8 cellular contexts compared by ENCODE assay signal in the genomic region with DNA sequence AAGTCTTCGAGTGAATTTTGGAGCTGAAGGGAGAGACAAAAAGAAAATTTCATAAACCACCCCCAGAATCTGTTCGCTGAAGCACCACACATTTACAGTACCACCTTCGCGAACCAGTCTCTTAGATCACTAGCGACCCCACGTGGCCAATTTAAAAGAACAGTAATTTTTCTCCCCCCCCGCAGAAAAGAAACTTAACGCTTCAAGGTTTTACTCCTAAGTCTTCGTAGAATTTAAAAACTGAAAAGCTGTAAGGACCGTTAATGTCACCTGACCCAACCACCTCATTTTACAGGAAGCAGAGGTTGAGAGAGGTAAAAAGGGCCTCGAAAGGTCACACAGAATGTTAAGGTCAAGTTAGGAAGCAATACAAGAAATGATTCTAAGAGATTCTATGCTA.
DNase-seq lines count a peak whose midpoint lies in the region; ATAC-seq, FAIRE-seq and TF ChIP-seq lines count a peak whose summit lies in the region.

No MANE protein-coding gene starts in this region.

- H3K27me3 ChIP-seq in body of pancreas = no peaks in the 10 kb centered on the region

- in situ Hi-C loops in Caki2 (cut with HindIII; ENCODE audit: low pct_unique_long_range_greater_than_20kb, low sequenced_read_pairs) = no loop called here

- DNase-seq in Caki2 (ENCODE audit: low read depth) = peak; percentile 7
- DNase-seq in T-helper 1 cell = peak in 3 of 5 donors; percentile 12 to 35 (median 17)
- DNase-seq in body of pancreas = peak; percentile 13 to 28 (median 24)
- no peak for DNase-seq in kidney
- DNase-seq in stimulated activated CD4-positive, alpha-beta T cell treated with anti-CD3 and anti-CD28 coated beads, TNF-alpha, amount 100 ng/mL, for 4 hours (ENCODE audit: low read depth in 3 of 3) = peak in 2 of 3 experiments; percentile 15 to 31
- no peak for DNase-seq in GM12892 (ENCODE audit: insufficient read length)
- DNase-seq in GDM1 (lab: John Stamatoyannopoulos, UW) = no peak

- H3K36me3 ChIP-seq in body of pancreas (replicated peaks in 1 of 2; ENCODE audit: insufficient read depth in 1 of 2, low read depth in 2 of 2) = no peaks in the 10 kb centered on the region
- H3K36me3 ChIP-seq in kidney (ENCODE audit: control insufficient read depth in 1 of 2, insufficient read depth in 2 of 2, low read length in 2 of 2) = no peaks in the 10 kb centered on the region

- H3K27ac ChIP-seq in body of pancreas (no peak overlapping the region), kidney (ENCODE audit: low read depth in 2 of 2, low read length in 2 of 2) (no peak overlapping the region)

- TF ChIP-seq POLR2A in body of pancreas (IDR thresholded peaks at IDR 0.05) (no peak), GM12892 (IDR thresholded peaks at IDR 0.05; ENCODE audit: low read depth, low read length) (no peak)

- H3K4me1 ChIP-seq in body of pancreas (no peaks in the 10 kb centered on the region), kidney (ENCODE audit: control insufficient read depth in 1 of 2, insufficient read depth in 1 of 2, low read depth in 1 of 2, low read length in 2 of 2) (peaks cover 0 to 3% of the 10 kb centered on the region in 2 donors)

- 8 to 10% methylated on average over 11 of the region's 11 CpGs for WGBS in body of pancreas, 2 donors

- TF ChIP-seq CTCF in body of pancreas (IDR thresholded peaks at IDR 0.05) (peak in 6 of 7 experiments; percentile 8 to 52 (median 42)), kidney (IDR thresholded peaks at IDR 0.05; ENCODE audit: borderline replicate concordance, extremely low read depth, insufficient read depth) (peak; percentile 65)

- intact Hi-C loops in body of pancreas (cut with DNase I) = no loop called here
- intact Hi-C loops in kidney (cut with DNase I) = no loop called here

- H3K9ac ChIP-seq in kidney (ENCODE audit: low read length in 2 of 2) = no peak overlapping the region

- H3K9me3 ChIP-seq in body of pancreas (no peaks in the 10 kb centered on the region), kidney (ENCODE audit: control insufficient read depth in 1 of 2, low read length in 2 of 2) (no peaks in the 10 kb centered on the region)

- peak; percentile 55 for ATAC-seq in HG03175 (IDR thresholded peaks at IDR 0.05; ENCODE audit: unreplicated experiment)
- ATAC-seq in body of pancreas = no peak

- FAIRE-seq in kidney (lab: Jason Lieb, UNC) (no peak), GM12892 (lab: Jason Lieb, UNC) (no peak)

- H3K4me3 ChIP-seq in body of pancreas (no peak overlapping the region), kidney (ENCODE audit: low read length in 2 of 2) (no peak overlapping the region)

Comparison
In these comparisons a context has a peak if more than half of its experiments do, and no peak if none do; other contexts are left out.
1. DNase-seq: peak in Caki2 (single experiment), T-helper 1 cell (3 of 5), body of pancreas (4 of 4) and stimulated activated CD4-positive, alpha-beta T cell treated with anti-CD3 and anti-CD28 coated beads, TNF-alpha, amount 100 ng/mL, for 4 hours (2 of 3); none in kidney (single experiment), GM12892 (single experiment) and GDM1 (single experiment).